ENCODE assay signal across 8 cellular contexts in the genomic region with DNA sequence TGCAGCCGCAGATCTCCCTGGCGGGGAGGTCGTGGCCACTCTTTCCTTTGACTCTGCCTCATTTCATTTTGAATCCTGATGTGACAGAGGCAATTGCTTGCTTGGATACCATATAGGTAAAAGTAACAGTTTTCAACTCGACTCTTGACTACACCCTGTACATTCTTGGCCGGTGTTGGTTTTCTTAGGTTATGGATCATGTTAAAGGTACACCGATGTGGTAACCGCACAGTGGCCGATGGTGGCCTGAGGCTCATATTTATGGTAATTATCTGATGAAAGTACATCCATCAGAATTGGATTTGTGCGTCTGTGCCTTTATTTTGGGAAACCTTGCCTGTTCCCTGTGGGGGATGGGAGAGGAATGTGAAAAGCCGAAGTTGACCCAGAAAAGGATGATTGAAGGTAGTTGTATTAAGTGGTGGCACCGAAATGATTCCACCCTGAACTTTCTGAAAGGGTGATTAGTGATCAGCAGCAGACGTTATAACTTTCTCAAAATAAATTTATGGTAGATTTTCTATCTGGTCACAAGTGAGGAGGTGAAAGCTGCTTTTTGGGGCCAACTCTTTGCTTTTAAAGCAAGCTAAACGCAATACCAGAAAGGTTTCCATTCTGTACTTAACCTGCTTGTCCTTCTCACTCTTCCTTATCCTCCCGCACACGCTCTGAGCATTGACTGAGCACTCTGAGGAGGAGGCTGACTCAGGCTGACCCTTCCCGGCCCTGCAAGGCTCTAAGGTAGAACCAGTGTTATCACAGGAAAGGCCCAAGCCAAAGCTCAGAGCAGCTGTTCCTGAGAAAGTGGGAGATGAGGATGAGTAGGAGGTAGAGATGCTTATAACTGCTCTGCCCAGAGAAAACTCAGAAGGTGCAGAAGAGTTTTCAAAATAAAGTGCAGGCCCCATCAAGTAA. TPM values are rescaled to one million over a fixed set of nuclear protein-coding genes. Genes with fewer than 3 reads are reported as not detected.
DNase-seq lines count a peak whose midpoint lies in the region; ATAC-seq and TF ChIP-seq lines count a peak whose summit lies in the region.

No MANE protein-coding gene starts in this region.

- intact Hi-C loops in natural killer cell (cut with micrococcal nuclease) = loop anchor here (5.0 kb wide), 1 partner anchor 52 kb away; no protein-coding TSS in a partner anchor

- H3K4me3 Mint-ChIP-seq in natural killer cell = peak overlapping the region; percentile 66

- H3K36me3 Mint-ChIP-seq in natural killer cell = no peaks in the 10 kb centered on the region

- H3K27ac ChIP-seq in duodenal mucosa (ENCODE audit: low read depth, low read length) = peak overlapping the region; percentile 93

- H3K4me1 Mint-ChIP-seq in natural killer cell = peaks cover 5 to 6% of the 10 kb centered on the region in 2 donors

- H3K9me3 ChIP-seq in NT2/D1 (ENCODE audit: insufficient read depth, low read length) (no peaks in the 10 kb centered on the region), duodenal mucosa (ENCODE audit: control insufficient read depth in 1 of 2, low read length in 2 of 2) (no peaks in the 10 kb centered on the region)

- TF ChIP-seq CTCF in natural killer cell (IDR thresholded peaks at IDR 0.05) = no peak

- peaks cover 36 to 44% of the 10 kb centered on the region in 2 donors for H3K27me3 Mint-ChIP-seq in natural killer cell (ENCODE audit: low read depth in 2 of 2)

- H3K27me3 ChIP-seq in NT2/D1 (ENCODE audit: insufficient read depth, insufficient read length) = peaks cover 58% of the 10 kb centered on the region
- H3K27me3 ChIP-seq in duodenal mucosa (ENCODE audit: control insufficient read depth in 1 of 2, insufficient read depth in 2 of 2, low read length in 2 of 2) = no peaks in the 10 kb centered on the region

- H3K4me1 ChIP-seq in NT2/D1 (ENCODE audit: insufficient read depth, insufficient read length) = no peaks in the 10 kb centered on the region
- peaks cover 25 to 27% of the 10 kb centered on the region in 2 donors for H3K4me1 ChIP-seq in duodenal mucosa (ENCODE audit: control insufficient read depth in 1 of 2, insufficient read depth in 2 of 2, low read length in 2 of 2)

- H3K27ac Mint-ChIP-seq in natural killer cell = no peak overlapping the region

- H3K9ac ChIP-seq in NT2/D1 (ENCODE audit: insufficient read length, low read depth) = peak overlapping the region; percentile 87
- H3K9ac ChIP-seq in duodenal mucosa (ENCODE audit: low read depth in 1 of 2, low read length in 2 of 2) = peak overlapping the region; percentile 92 to 99

- peak overlapping the region; percentile 74 for H3K4me3 ChIP-seq in NT2/D1 (ENCODE audit: insufficient read length, low read depth)
- peak overlapping the region; percentile 90 to 92 for H3K4me3 ChIP-seq in duodenal mucosa (ENCODE audit: low read depth in 1 of 2, low read length in 2 of 2)

- no peaks in the 10 kb centered on the region for H3K36me3 ChIP-seq in NT2/D1 (ENCODE audit: insufficient read depth, insufficient read length, low read length)
- H3K36me3 ChIP-seq in duodenal mucosa (ENCODE audit: control insufficient read depth in 1 of 2, insufficient read depth in 2 of 2, low read length in 2 of 2) = no peaks in the 10 kb centered on the region

- H3K9me3 Mint-ChIP-seq in natural killer cell = no peaks in the 10 kb centered on the region

- ATAC-seq in natural killer cell (no peak), HG02973 (IDR thresholded peaks at IDR 0.05; ENCODE audit: unreplicated experiment) (no peak), GM18861 (IDR thresholded peaks at IDR 0.05; ENCODE audit: unreplicated experiment) (no peak), HG02870 (IDR thresholded peaks at IDR 0.05; ENCODE audit: unreplicated experiment) (no peak)

- peak; percentile 71 for DNase-seq in ELR (ENCODE audit: low read depth)
- DNase-seq in NT2/D1 (ENCODE audit: low read depth, low spot score) = no peak
- DNase-seq in natural killer cell = no peak
- no peak for DNase-seq in activated CD8-positive, alpha-beta memory T cell treated with anti-CD3 and anti-CD28 coated beads, Interleukin-2, amount 50 U/mL, for 4 hours

RNA-seq across cellular contexts. Expression of a gene that starts 2.0 kb away (rescaled TPM):
- 1 to 10 TPM; 1.2 to 4.5 (median 3.4) TPM for total RNA-seq in natural killer cell
